27 cellular contexts compared by ENCODE assay signal in the genomic region with DNA sequence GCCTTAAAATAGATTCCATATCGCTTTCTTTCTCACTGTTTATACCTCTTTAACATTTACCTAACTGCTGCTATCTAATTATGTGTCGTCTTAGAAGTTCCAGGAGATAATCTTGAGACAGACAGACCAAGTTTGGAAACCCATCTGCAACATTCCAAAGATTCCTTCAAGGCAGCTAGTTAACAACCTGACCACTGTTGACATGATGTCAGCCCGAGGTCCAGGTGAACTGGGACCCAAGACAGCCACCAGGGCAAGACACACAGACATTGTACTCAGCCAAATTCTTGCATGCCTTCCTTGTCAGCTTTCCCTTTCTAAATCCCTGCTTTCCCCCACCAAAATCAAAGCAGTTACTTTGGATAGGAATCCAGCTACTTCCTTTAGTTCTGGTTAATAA.
"Had no signal": no experiment of that assay in that cellular context is flagged by ENCODE, and none has a peak within 500 bp of the region (broad histone marks: within the 10 kb centered on the region; RNA-seq: fewer than 3 reads in every experiment).

No MANE protein-coding gene starts in this region.

- H3K4me3 Mint-ChIP-seq: immature natural killer cell; memory B cell; mesothelial cell of epicardium; naive B cell; natural killer cell treated with Interleukin-12 subunit alpha and Interleukin-12 subunit beta and Interleukin-15 and Interleukin-18, amount 100 ng/mL, for 72 hours; neural crest cell; stimulated activated naive B cell treated with anti-CD40 and anti-IgM and Interleukin-4, amounts not matched to agents 10 μg/mL and 1 μg/mL and 100 μg/mL, for 72 hours; stimulated activated naive CD8-positive, alpha-beta T cell treated with anti-CD3 and anti-CD28 coated beads, Interleukin-15, Interleukin-2, amounts not matched to agents 100 ng/mL and 50 ng/mL, for 24 hours had no signal

- H3K36me3 ChIP-seq: esophagus squamous epithelium, neutrophil, pancreas, right lobe of liver, transverse colon, upper lobe of right lung, uterus had no signal

- H3K27ac Mint-ChIP-seq: immature natural killer cell; memory B cell; mesothelial cell of epicardium; naive B cell; natural killer cell treated with Interleukin-12 subunit alpha and Interleukin-12 subunit beta and Interleukin-15 and Interleukin-18, amount 100 ng/mL, for 72 hours; stimulated activated naive B cell treated with anti-CD40 and anti-IgM and Interleukin-4, amounts not matched to agents 10 μg/mL and 1 μg/mL and 100 μg/mL, for 72 hours; stimulated activated naive CD8-positive, alpha-beta T cell treated with anti-CD3 and anti-CD28 coated beads, Interleukin-15, Interleukin-2, amounts not matched to agents 100 ng/mL and 50 ng/mL, for 24 hours had no signal

- H3K9me3 ChIP-seq: esophagus squamous epithelium, neutrophil, pancreas, right lobe of liver, transverse colon, upper lobe of right lung, uterus had no signal

- H3K36me3 Mint-ChIP-seq: immature natural killer cell; memory B cell; mesothelial cell of epicardium; naive B cell; stimulated activated naive B cell treated with anti-CD40 and anti-IgM and Interleukin-4, amounts not matched to agents 10 μg/mL and 1 μg/mL and 100 μg/mL, for 72 hours had no signal

- H3K4me1 ChIP-seq: esophagus squamous epithelium, pancreas, right lobe of liver, transverse colon, upper lobe of right lung, uterus had no signal

- H3K4me1 Mint-ChIP-seq: immature natural killer cell; memory B cell; naive B cell; neural crest cell; stimulated activated naive B cell treated with anti-CD40 and anti-IgM and Interleukin-4, amounts not matched to agents 10 μg/mL and 1 μg/mL and 100 μg/mL, for 72 hours had no signal

- H3K27me3 Mint-ChIP-seq: memory B cell; naive B cell; natural killer cell treated with Interleukin-12 subunit alpha and Interleukin-12 subunit beta and Interleukin-15 and Interleukin-18, amount 100 ng/mL, for 72 hours; stimulated activated naive B cell treated with anti-CD40 and anti-IgM and Interleukin-4, amounts not matched to agents 10 μg/mL and 1 μg/mL and 100 μg/mL, for 72 hours; stimulated activated naive CD8-positive, alpha-beta T cell treated with anti-CD3 and anti-CD28 coated beads, Interleukin-15, Interleukin-2, amounts not matched to agents 100 ng/mL and 50 ng/mL, for 24 hours had no signal

- DNase-seq: dermis blood vessel endothelial cell; effector memory CD4-positive, alpha-beta T cell; erythroblast; esophagus squamous epithelium; foreskin melanocyte; head of caudate nucleus; immature natural killer cell; mucosa of descending colon; naive B cell; pancreas; right lobe of liver; small intestine; stimulated activated CD4-positive, alpha-beta T cell treated with anti-CD3 and anti-CD28 coated beads, Interleukin-15, amount 100 ng/mL, for 24 hours; stimulated activated CD4-positive, alpha-beta T cell treated with anti-CD3 and anti-CD28 coated beads, Interleukin-2, amount 100 ng/mL, for 48 hours; stimulated activated naive B cell treated with anti-CD40 and anti-IgM and Interleukin-4, amounts not matched to agents 10 μg/mL and 1 μg/mL and 100 μg/mL, for 72 hours; transverse colon; upper lobe of right lung; uterus had no signal

- H3K4me3 ChIP-seq: coronary artery, esophagus squamous epithelium, lung, mucosa of descending colon, pancreas, right lobe of liver, transverse colon, upper lobe of right lung, uterus had no signal

- ATAC-seq: left lobe of liver; mucosa of descending colon; natural killer cell treated with Interleukin-12 subunit alpha and Interleukin-12 subunit beta and Interleukin-15 and Interleukin-18, amount 100 ng/mL, for 72 hours; pancreas; right lobe of liver; stimulated activated naive B cell treated with anti-CD40 and anti-IgM and Interleukin-4, amounts not matched to agents 10 μg/mL and 1 μg/mL and 100 μg/mL, for 72 hours; upper lobe of right lung had no signal

- H3K9me3 Mint-ChIP-seq: neural crest cell had no signal

- H3K27ac ChIP-seq: coronary artery, esophagus squamous epithelium, neutrophil, pancreas, right lobe of liver, transverse colon, upper lobe of right lung, uterus had no signal

- H3K27me3 ChIP-seq: esophagus squamous epithelium, neutrophil, pancreas, right lobe of liver, transverse colon, upper lobe of right lung, uterus had no signal
